In genomic region chr4:88743696-88744095, GRCh38 we compare ENCODE assay signal across 17 cellular contexts. TPM values are rescaled to one million over a fixed set of nuclear protein-coding genes. Genes with fewer than 3 reads are reported as not detected.
DNase-seq lines count a peak whose midpoint lies in the region; TF ChIP-seq lines count a peak whose summit lies in the region.
"Had no signal": no experiment of that assay in that cellular context is flagged by ENCODE, and none has a peak within 500 bp of the region (broad histone marks: within the 10 kb centered on the region; RNA-seq: fewer than 3 reads in every experiment).

No MANE protein-coding gene starts in this region.

- peaks cover 3% of the 10 kb centered on the region for H3K4me1 Mint-ChIP-seq in activated naive CD4-positive, alpha-beta T cell treated with anti-CD3 and anti-CD28 coated beads for 36 hours (ENCODE audit: low read depth)

- no TSS peak for BruUV-seq in A673 (replicated peaks; lab: Mats Ljungman, UMichigan)

- peaks cover 1% of the 10 kb centered on the region for H3K36me3 Mint-ChIP-seq in activated naive CD4-positive, alpha-beta T cell treated with anti-CD3 and anti-CD28 coated beads for 36 hours (ENCODE audit: low read depth)

- peak; percentile 91 for DNase-seq in EH (ENCODE audit: low read depth)
- DNase-seq in RPMI7951 (ENCODE audit: low read depth), result peak; percentile 5
- DNase-seq in fibroblast of gingiva (ENCODE audit: low read depth), result peak; percentile 38
- peak; percentile 52 for DNase-seq in renal cortical epithelial cell (ENCODE audit: low read depth)
- DNase-seq in A673 (ENCODE audit: low spot score), result no peak
- DNase-seq in sigmoid colon, result no peak
- no peak for DNase-seq in NCI-H2196 (lab: John Stamatoyannopoulos, UW; ENCODE audit: unreplicated experiment)
- DNase-seq in activated naive CD4-positive, alpha-beta T cell treated with anti-CD3 and anti-CD28 coated beads for 36 hours, result no peak
- DNase-seq: activated naive CD4-positive, alpha-beta T cell treated with anti-CD3 and anti-CD28 coated beads, Interleukin-2, amount 50 U/mL, for 16 hours; C1 segment of cervical spinal cord; cortex of kidney; esophagus squamous epithelium; NCI-H1092 treated with DMSO at 0.1 percent for 48 hours; OCI-M1; ovary had no signal

- TF ChIP-seq POLR2A in sigmoid colon (IDR thresholded peaks at IDR 0.05), result no peak

- POLR2A ChIA-PET in A673 (lab: Charles Lee; ENCODE audit: low non-redundant PET), result no interaction called here

- H3K4me1 ChIP-seq in A673 (ENCODE audit: insufficient read depth, low read length, poor library complexity, severe bottlenecking) (no peaks in the 10 kb centered on the region), sigmoid colon (peaks cover 0 to 15% (median 14%) of the 10 kb centered on the region in 4 donors)

- TF ChIP-seq CTCF in A673 (conservative IDR thresholded peaks at IDR 0.05; ENCODE audit: low read depth, low read length) (no peak), sigmoid colon (IDR thresholded peaks at IDR 0.05) (no peak)

- no peak overlapping the region for H3K27ac Mint-ChIP-seq in activated naive CD4-positive, alpha-beta T cell treated with anti-CD3 and anti-CD28 coated beads for 36 hours
- H3K27ac Mint-ChIP-seq: mesothelial cell of epicardium had no signal

- H3K36me3 ChIP-seq in A673 (ENCODE audit: insufficient read depth, low read length, poor library complexity, severe bottlenecking), result no peaks in the 10 kb centered on the region
- H3K36me3 ChIP-seq in sigmoid colon, result peaks cover 5 to 47% (median 23%) of the 10 kb centered on the region in 4 donors
- H3K36me3 ChIP-seq: ovary had no signal

- CTCF ChIA-PET in A673 (lab: Charles Lee), result no interaction called here
- CTCF ChIA-PET in activated naive CD4-positive, alpha-beta T cell treated with anti-CD3 and anti-CD28 coated beads for 36 hours (lab: Charles Lee), result no interaction called here

- intact Hi-C loops in A673 (cut with micrococcal nuclease; ENCODE audit: unreplicated experiment), result no loop called here
- intact Hi-C loops in sigmoid colon (cut with DNase I), result no loop called here
- intact Hi-C loops in activated naive CD4-positive, alpha-beta T cell treated with anti-CD3 and anti-CD28 coated beads for 36 hours (cut with micrococcal nuclease), result no loop called here

- H3K27ac ChIP-seq in A673 (ENCODE audit: low read depth, low read length, poor library complexity, severe bottlenecking) (no peak overlapping the region), sigmoid colon (no peak overlapping the region)
- H3K27ac ChIP-seq: esophagus squamous epithelium, ovary, VCaP had no signal

- TF ChIP-seq EP300 in sigmoid colon (IDR thresholded peaks at IDR 0.05), result no peak

- no peaks in the 10 kb centered on the region for H3K9me3 ChIP-seq in A673 (ENCODE audit: low read depth, low read length, poor library complexity, severe bottlenecking)
- no peaks in the 10 kb centered on the region for H3K9me3 ChIP-seq in sigmoid colon
- H3K9me3 ChIP-seq: esophagus squamous epithelium, ovary had no signal

- H3K9me3 Mint-ChIP-seq in activated naive CD4-positive, alpha-beta T cell treated with anti-CD3 and anti-CD28 coated beads for 36 hours, result no peaks in the 10 kb centered on the region
- H3K9me3 Mint-ChIP-seq: mesothelial cell of epicardium had no signal

- H3K27me3 ChIP-seq in A673 (replicated peaks; ENCODE audit: insufficient read depth, low read depth, low read length, poor library complexity), result no peaks in the 10 kb centered on the region
- H3K27me3 ChIP-seq in sigmoid colon, result no peaks in the 10 kb centered on the region
- H3K27me3 ChIP-seq: esophagus squamous epithelium, ovary had no signal

- no peak overlapping the region for H3K4me3 ChIP-seq in A673 (ENCODE audit: low read depth, low read length, poor library complexity, severe bottlenecking)
- H3K4me3 ChIP-seq in sigmoid colon, result no peak overlapping the region
- H3K4me3 ChIP-seq: esophagus squamous epithelium, ovary had no signal

- H3K27me3 Mint-ChIP-seq in activated naive CD4-positive, alpha-beta T cell treated with anti-CD3 and anti-CD28 coated beads for 36 hours (ENCODE audit: low read depth), result no peaks in the 10 kb centered on the region

- 92 to 97% methylated on average over 3 of the region's 3 CpGs for WGBS in sigmoid colon, 2 donors

- no peak overlapping the region for H3K4me3 Mint-ChIP-seq in activated naive CD4-positive, alpha-beta T cell treated with anti-CD3 and anti-CD28 coated beads for 36 hours
- H3K4me3 Mint-ChIP-seq: mesothelial cell of epicardium had no signal

RNA-seq across cellular contexts. Expression of gene NAP1L5, which starts 46.1 kb away (rescaled TPM):
- 8.6 and 12.4 TPM in 2 replicates for total RNA-seq in RPMI7951 (2014; rRNA removed; shearing (Covaris generic))
- total RNA-seq in renal cortical epithelial cell (2.6 and 8.1 TPM in 2 replicates), A673 (2021) (not detected in 2 replicates), sigmoid colon (10 to 100 TPM in 2 of 4 donors, 1 to 10 TPM in 2; 7.3 to 13.6 (median 9.4) TPM)
- 1 to 10 TPM; 1.4 to 4.6 (median 3.0) TPM for polyA plus RNA-seq in sigmoid colon
- total RNA-seq in activated naive CD4-positive, alpha-beta T cell treated with anti-CD3 and anti-CD28 coated beads for 36 hours, result 1 to 10 TPM; 3.5 to 3.9 TPM

Comparison
In these comparisons a context has a peak if more than half of its experiments do, and no peak if none do; other contexts are left out.
1. DNase-seq: peak in EH (single experiment), RPMI7951 (single experiment), fibroblast of gingiva (single experiment) and renal cortical epithelial cell (single experiment); none in A673 (single experiment), sigmoid colon (single experiment), NCI-H2196 (single experiment) and activated naive CD4-positive, alpha-beta T cell treated with anti-CD3 and anti-CD28 coated beads for 36 hours (single experiment).